Comparison of ENCODE assay signal across 11 cellular contexts in genomic region chr6:85674604-85675003, GRCh38. TPM values are rescaled to one million over a fixed set of nuclear protein-coding genes. Genes with fewer than 3 reads are reported as not detected.
DNase-seq lines count a peak whose midpoint lies in the region; ATAC-seq and TF ChIP-seq lines count a peak whose summit lies in the region.
"Had no signal": no experiment of that assay in that cellular context is flagged by ENCODE, and none has a peak within 500 bp of the region (broad histone marks: within the 10 kb centered on the region; RNA-seq: fewer than 3 reads in every experiment).

No MANE protein-coding gene starts in this region.

- H3K14ac ChIP-seq in H9 (ENCODE audit: insufficient read depth, low read length) (no peak overlapping the region), mesenchymal stem cell (ENCODE audit: low read length in 2 of 2) (no peak overlapping the region)

- peaks cover 53 to 84% (median 63%) of the 10 kb centered on the region in 4 donors for H3K4me1 Mint-ChIP-seq in CD4-positive, alpha-beta memory T cell
- peaks cover 44 to 45% of the 10 kb centered on the region in 2 experiments for H3K4me1 Mint-ChIP-seq in H9
- peaks cover 67% of the 10 kb centered on the region for H3K4me1 Mint-ChIP-seq in activated CD4-positive, alpha-beta memory T cell treated with anti-CD3 and anti-CD28 coated beads, Interleukin-2, amount 10 ng/mL, durations not matched to agents 7 days and 5 days

- no peak overlapping the region for H3K4me3 ChIP-seq in CD4-positive, alpha-beta memory T cell (ENCODE audit: low read length in 2 of 2)
- peak overlapping the region in 1 of 2 experiments; percentile 95 for H3K4me3 ChIP-seq in mesenchymal stem cell (ENCODE audit: insufficient read depth in 1 of 2, low read depth in 1 of 2, low read length in 2 of 2)
- H3K4me3 ChIP-seq in aorta (ENCODE audit: low read length in 2 of 2): no peak overlapping the region

- no peak overlapping the region for H4K5ac ChIP-seq in H9 (ENCODE audit: insufficient read length, low read depth, low read length)

- H3K36me3 Mint-ChIP-seq in CD4-positive, alpha-beta memory T cell: peaks cover 41 to 57% of the 10 kb centered on the region in 2 donors
- peaks cover 46 to 55% (median 53%) of the 10 kb centered on the region in 3 experiments for H3K36me3 Mint-ChIP-seq in H9 (ENCODE audit: insufficient read depth in 1 of 3, low read depth in 3 of 3)
- H3K36me3 Mint-ChIP-seq in activated CD4-positive, alpha-beta memory T cell treated with anti-CD3 and anti-CD28 coated beads, Interleukin-2, amount 10 ng/mL, durations not matched to agents 7 days and 5 days (ENCODE audit: low read depth): peaks cover 74% of the 10 kb centered on the region

- peaks cover 0 to 4% (median 0%) of the 10 kb centered on the region in 8 donors for H3K9me3 Mint-ChIP-seq in CD4-positive, alpha-beta memory T cell
- peaks cover 6 to 10% of the 10 kb centered on the region in 2 experiments; a peak in 4 of 5 replicates for H3K9me3 Mint-ChIP-seq in H9
- H3K9me3 Mint-ChIP-seq in activated CD4-positive, alpha-beta memory T cell treated with anti-CD3 and anti-CD28 coated beads, Interleukin-2, amount 10 ng/mL, durations not matched to agents 7 days and 5 days: no peaks in the 10 kb centered on the region

- H3K18ac ChIP-seq in H9 (ENCODE audit: insufficient read length, low read depth, low read length): no peak overlapping the region
- H3K18ac ChIP-seq in mesenchymal stem cell (ENCODE audit: low read depth in 1 of 2, low read length in 2 of 2): no peak overlapping the region

- H2AK5ac ChIP-seq in H9 (ENCODE audit: insufficient read length, low read length) (no peak overlapping the region), mesenchymal stem cell (ENCODE audit: low read length, severe bottlenecking) (peak overlapping the region; percentile 60)

- no peak overlapping the region for H3T11ph ChIP-seq in H9 (ENCODE audit: low read length)

- H4K20me1 ChIP-seq in H9 (ENCODE audit: control insufficient read depth, insufficient read depth, insufficient read length): peaks cover 3% of the 10 kb centered on the region

- H3K4me1 ChIP-seq in CD4-positive, alpha-beta memory T cell (ENCODE audit: insufficient read depth, low read length): peaks cover 68% of the 10 kb centered on the region
- peaks cover 2% of the 10 kb centered on the region; the same call in 1 of the 2 replicates for H3K4me1 ChIP-seq in H9 (ENCODE audit: insufficient read depth, low read length)
- no peaks in the 10 kb centered on the region for H3K4me1 ChIP-seq in mesenchymal stem cell (ENCODE audit: control insufficient read depth, insufficient read depth, low read depth, low read length)
- peaks cover 8 to 16% of the 10 kb centered on the region in 2 donors for H3K4me1 ChIP-seq in aorta (ENCODE audit: control insufficient read depth in 1 of 2, insufficient read depth in 2 of 2, low read length in 2 of 2)

- no peak for DNase-seq in CD4-positive, alpha-beta memory T cell
- DNase-seq in H9 (no peak), mesenchymal stem cell (no peak), NCI-H1092 (lab: John Stamatoyannopoulos, UW) (no peak), aorta (no peak), LoVo (ENCODE audit: low spot score) (no peak)
- no peak for DNase-seq in activated CD4-positive, alpha-beta memory T cell treated with anti-CD3 and anti-CD28 coated beads, Interleukin-2, amount 10 ng/mL, durations not matched to agents 7 days and 5 days
- DNase-seq: left lung; stimulated activated naive CD4-positive, alpha-beta T cell treated with Interleukin-2 at 50 U/mL for 16 hours had no signal

- no peaks in the 10 kb centered on the region for H3K27me3 ChIP-seq in CD4-positive, alpha-beta memory T cell (ENCODE audit: insufficient read depth, low read length)
- H3K27me3 ChIP-seq in H9 (ENCODE audit: insufficient read depth, low read length) (no peaks in the 10 kb centered on the region), mesenchymal stem cell (ENCODE audit: control insufficient read depth in 1 of 2, insufficient read depth in 1 of 2, low read length in 2 of 2) (no peaks in the 10 kb centered on the region), aorta (ENCODE audit: control insufficient read depth in 1 of 2, insufficient read depth in 2 of 2, low read length in 1 of 2) (peaks cover 0 to 2% of the 10 kb centered on the region in 2 donors)
- H3K27me3 ChIP-seq: esophagus muscularis mucosa, left lung had no signal

- H3K9me3 ChIP-seq in CD4-positive, alpha-beta memory T cell (ENCODE audit: control insufficient read depth in 1 of 2, low read length in 2 of 2): no peaks in the 10 kb centered on the region
- H3K9me3 ChIP-seq in H9 (ENCODE audit: control insufficient read depth, low read depth, low read length) (no peaks in the 10 kb centered on the region), mesenchymal stem cell (ENCODE audit: control insufficient read depth, low read length) (no peaks in the 10 kb centered on the region), aorta (ENCODE audit: control insufficient read depth, low read length) (no peaks in the 10 kb centered on the region)
- H3K9me3 ChIP-seq: esophagus muscularis mucosa, left lung had no signal

- H3K4ac ChIP-seq in H9 (ENCODE audit: low read depth, low read length): no peak overlapping the region
- H3K4ac ChIP-seq in mesenchymal stem cell (ENCODE audit: low read depth in 1 of 2, low read length in 2 of 2): no peak overlapping the region

- no peak overlapping the region for H2BK120ac ChIP-seq in H9 (ENCODE audit: low read depth, low read length, poor library complexity, severe bottlenecking)
- H2BK120ac ChIP-seq in mesenchymal stem cell (ENCODE audit: low read depth, low read length): no peak overlapping the region

- no peak for ATAC-seq in HG03354 (IDR thresholded peaks at IDR 0.05; ENCODE audit: poor library complexity, severe bottlenecking, unreplicated experiment)
- no peak for ATAC-seq in aorta (ENCODE audit: low FRiP score)
- ATAC-seq: left lung had no signal

- H3K27me3 Mint-ChIP-seq in CD4-positive, alpha-beta memory T cell: no peaks in the 10 kb centered on the region
- H3K27me3 Mint-ChIP-seq in H9 (ENCODE audit: low read depth): peaks cover 5% of the 10 kb centered on the region; the same call in 1 of the 2 replicates
- no peaks in the 10 kb centered on the region for H3K27me3 Mint-ChIP-seq in activated CD4-positive, alpha-beta memory T cell treated with anti-CD3 and anti-CD28 coated beads, Interleukin-2, amount 10 ng/mL, durations not matched to agents 7 days and 5 days

- H3K79me1 ChIP-seq in H9 (ENCODE audit: insufficient read depth, low read depth, low read length, poor library complexity, severe bottlenecking): no peaks in the 10 kb centered on the region
- peaks cover 3% of the 10 kb centered on the region for H3K79me1 ChIP-seq in mesenchymal stem cell (replicated peaks; ENCODE audit: low read length, poor library complexity, severe bottlenecking)

- H4K8ac ChIP-seq in H9 (replicated peaks; ENCODE audit: insufficient read length, low read depth, low read length) (no peak overlapping the region), mesenchymal stem cell (ENCODE audit: low read length) (no peak overlapping the region)

- H3K4me2 ChIP-seq in H9 (ENCODE audit: insufficient read depth, insufficient read length, low read length) (peak overlapping the region; percentile 93), mesenchymal stem cell (ENCODE audit: low read length, poor library complexity, severe bottlenecking) (peak overlapping the region; percentile 1)

- H2BK12ac ChIP-seq in H9 (ENCODE audit: insufficient read length, low read depth, low read length): no peak overlapping the region
- H2BK12ac ChIP-seq in mesenchymal stem cell (ENCODE audit: low read length in 2 of 2): no peak overlapping the region

- peak overlapping the region; percentile 12 for H3K27ac ChIP-seq in CD4-positive, alpha-beta memory T cell (ENCODE audit: low read depth, low read length)
- H3K27ac ChIP-seq in H9 (ENCODE audit: insufficient read length, low read depth, low read length) (peak overlapping the region; percentile 38), mesenchymal stem cell (ENCODE audit: low read length, poor library complexity, severe bottlenecking) (no peak overlapping the region), aorta (ENCODE audit: low read depth in 1 of 2, low read length in 2 of 2) (no peak overlapping the region)
- H3K27ac ChIP-seq: left lung had no signal

- H3K36me3 ChIP-seq in CD4-positive, alpha-beta memory T cell (ENCODE audit: insufficient read depth, low read length): peaks cover 7% of the 10 kb centered on the region
- H3K36me3 ChIP-seq in mesenchymal stem cell (ENCODE audit: control insufficient read depth in 1 of 2, insufficient read depth in 2 of 2, low read depth in 1 of 2, low read length in 2 of 2) (peaks cover 0 to 44% of the 10 kb centered on the region in 2 experiments), aorta (ENCODE audit: control insufficient read depth in 1 of 2, insufficient read depth in 2 of 2, low read length in 1 of 2) (peaks cover 0 to 2% of the 10 kb centered on the region in 2 donors)

- H3K9ac ChIP-seq in H9 (ENCODE audit: extremely low read depth, insufficient read length, low read length) (no peak overlapping the region), mesenchymal stem cell (ENCODE audit: low read length) (peak overlapping the region; percentile 97)

- peaks cover 9% of the 10 kb centered on the region for H3K23me2 ChIP-seq in H9 (ENCODE audit: insufficient read length, low read depth, low read length, poor library complexity, severe bottlenecking)

- H2BK5ac ChIP-seq in H9 (ENCODE audit: insufficient read length, low read length) (no peak overlapping the region), mesenchymal stem cell (ENCODE audit: low read depth, low read length, poor library complexity, severe bottlenecking) (no peak overlapping the region)

- POLR2A ChIA-PET in CD4-positive, alpha-beta memory T cell (lab: Charles Lee; ENCODE audit: partially characterized antibody): interaction anchor here (0.7 to 10.9 kb wide), 5 partner anchors 22 to 81 kb away, joined by 3 to 1033 read pairs (median 5); partner anchors contain the start of genes SNX14 and SYNCRIP
- POLR2A ChIA-PET in activated CD4-positive, alpha-beta memory T cell treated with anti-CD3 and anti-CD28 coated beads, Interleukin-2, amount 10 ng/mL, durations not matched to agents 7 days and 5 days (lab: Charles Lee): interaction anchor here (1.1 to 10.9 kb wide), 4 partner anchors 34 to 80 kb away, joined by 3 to 1187 read pairs (median 72); partner anchors contain the start of genes SNX14 and SYNCRIP

- H4K91ac ChIP-seq in H9 (ENCODE audit: insufficient read length, low read depth, low read length) (no peak overlapping the region), mesenchymal stem cell (ENCODE audit: low read length) (no peak overlapping the region)

- H3K23ac ChIP-seq in H9 (ENCODE audit: insufficient read length, low read depth, low read length) (no peak overlapping the region), mesenchymal stem cell (ENCODE audit: low read length in 2 of 2) (no peak overlapping the region)

- CTCF ChIA-PET in CD4-positive, alpha-beta memory T cell (lab: Charles Lee; ENCODE audit: partially characterized antibody): interaction anchor here (5.2 kb wide), 1 partner anchor 32 kb away, joined by 129 read pairs; the partner anchor contains the start of gene SYNCRIP
- CTCF ChIA-PET in activated CD4-positive, alpha-beta memory T cell treated with anti-CD3 and anti-CD28 coated beads, Interleukin-2, amount 10 ng/mL, durations not matched to agents 7 days and 5 days (lab: Charles Lee): interaction anchor here (5.1 kb wide), 1 partner anchor 33 kb away, joined by 116 read pairs; the partner anchor contains the start of gene SYNCRIP

- no peak for TF ChIP-seq CTCF in H9 (conservative IDR thresholded peaks at IDR 0.05)

- intact Hi-C loops in CD4-positive, alpha-beta memory T cell (cut with micrococcal nuclease): loop anchor here (10.0 kb wide), 2 partner anchors 50 to 1480 kb away; partner anchors contain the start of gene ZNF292
- intact Hi-C loops in aorta (cut with DNase I): loop anchor here (2.0 to 5.0 kb wide), 4 partner anchors 30 to 1447 kb away; partner anchors contain the start of genes CEP162 (in 1 of the 2) and SNX14 (in 1 of the 2)

- no peak overlapping the region for H2AFZ ChIP-seq in H9 (ENCODE audit: low read length)
- no peak overlapping the region for H2AFZ ChIP-seq in mesenchymal stem cell (ENCODE audit: low read depth, low read length)

- no peak overlapping the region for H3K56ac ChIP-seq in H9 (ENCODE audit: insufficient read length, low read depth, low read length)

- H3K4me3 Mint-ChIP-seq in CD4-positive, alpha-beta memory T cell: peak overlapping the region in 4 of 8 donors; percentile 5 to 100 (median 66)
- H3K4me3 Mint-ChIP-seq in H9: peak overlapping the region; percentile 16 to 99; a peak in 4 of 5 replicates
- H3K4me3 Mint-ChIP-seq in activated CD4-positive, alpha-beta memory T cell treated with anti-CD3 and anti-CD28 coated beads, Interleukin-2, amount 10 ng/mL, durations not matched to agents 7 days and 5 days: no peak overlapping the region

- peak overlapping the region in 6 of 7 donors; percentile 6 to 99 (median 38) for H3K27ac Mint-ChIP-seq in CD4-positive, alpha-beta memory T cell
- peak overlapping the region in 1 of 3 experiments; percentile 68; a peak in 3 of 7 replicates for H3K27ac Mint-ChIP-seq in H9
- peak overlapping the region; percentile 53 for H3K27ac Mint-ChIP-seq in activated CD4-positive, alpha-beta memory T cell treated with anti-CD3 and anti-CD28 coated beads, Interleukin-2, amount 10 ng/mL, durations not matched to agents 7 days and 5 days

- H2BK15ac ChIP-seq in H9 (ENCODE audit: low read depth, low read length) (no peak overlapping the region), mesenchymal stem cell (ENCODE audit: low read depth, poor library complexity, severe bottlenecking) (no peak overlapping the region)

- H3K79me2 ChIP-seq in H9 (ENCODE audit: insufficient read depth, low read length): peaks cover 27% of the 10 kb centered on the region; the same call in 1 of the 2 replicates

- no peak overlapping the region for H2BK20ac ChIP-seq in H9 (ENCODE audit: low read depth, low read length, poor library complexity, severe bottlenecking)

RNA-seq across cellular contexts. Expression of gene SYNCRIP, which starts 31.9 kb away (rescaled TPM):
- 10 to 100 TPM; 81.4 to 84.3 TPM for total RNA-seq in CD4-positive, alpha-beta memory T cell
- polyA plus RNA-seq in CD4-positive, alpha-beta memory T cell: 10 to 100 TPM; 52.1 to 94.1 TPM
- total RNA-seq in H9 (2021): 189 and 199 TPM in 2 replicates
- total RNA-seq in activated CD4-positive, alpha-beta memory T cell treated with anti-CD3 and anti-CD28 coated beads, Interleukin-2, amount 10 ng/mL, durations not matched to agents 7 days and 5 days: 100 to 1,000 TPM in 1 of 2 experiments, 10 to 100 TPM in 1; 100.0 to 101 TPM
- 96.5 TPM for polyA plus RNA-seq in mesenchymal stem cell (2013, experiment 1 of 2)
- polyA plus RNA-seq in mesenchymal stem cell (2013, experiment 2 of 2): 101 TPM
- 100 to 1,000 TPM in 1 of 2 donors, 10 to 100 TPM in 1; 96.4 to 119 TPM for total RNA-seq in aorta
- 10 to 100 TPM; 35.2 to 54.0 TPM for polyA plus RNA-seq in aorta

Comparison
In these comparisons a context has a peak if more than half of its experiments do, and no peak if none do; other contexts are left out.
1. H3K27ac ChIP-seq: peak in CD4-positive, alpha-beta memory T cell (single experiment) and H9 (single experiment); none in mesenchymal stem cell (single experiment) and aorta (0 of 2).